ENCODE assay signal across 10 cellular contexts in the genomic region with DNA sequence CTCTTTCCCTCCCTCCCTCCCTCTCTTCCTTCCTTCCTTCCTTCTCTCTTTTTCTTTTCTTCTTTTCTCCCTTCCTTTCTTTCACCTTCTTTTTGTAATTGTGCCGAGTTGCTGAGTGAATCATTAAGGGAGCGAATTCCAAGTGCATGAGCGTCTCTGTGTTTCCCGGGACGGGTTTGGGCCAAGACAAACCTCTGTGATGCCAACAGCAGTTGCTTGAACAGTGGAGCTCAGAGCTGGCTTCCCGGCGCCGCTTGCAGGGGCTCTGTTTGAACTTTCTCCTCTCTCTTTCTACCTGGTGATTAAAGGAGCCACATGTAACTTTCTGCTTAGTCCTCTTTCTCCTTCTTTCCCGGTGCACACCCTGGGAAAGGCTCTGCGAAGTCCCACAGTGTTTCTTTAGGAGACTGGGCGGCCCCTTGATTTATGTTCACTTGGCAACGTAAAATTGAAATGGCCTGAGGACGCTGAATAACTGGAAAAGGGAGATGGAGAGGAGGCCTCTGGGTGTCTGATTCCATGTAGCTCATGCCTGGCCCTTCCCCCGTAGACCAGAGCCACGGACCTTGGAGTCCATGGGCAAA. TPM values are rescaled to one million over a fixed set of nuclear protein-coding genes. Genes with fewer than 3 reads are reported as not detected.
DNase-seq lines count a peak whose midpoint lies in the region; ATAC-seq and TF ChIP-seq lines count a peak whose summit lies in the region.
"Had no signal": no experiment of that assay in that cellular context is flagged by ENCODE, and none has a peak within 500 bp of the region (broad histone marks: within the 10 kb centered on the region; RNA-seq: fewer than 3 reads in every experiment).

No MANE protein-coding gene starts in this region.

- in situ Hi-C loops in gastrocnemius medialis (cut with MboI; ENCODE audit: low sequenced_read_pairs in 4 of 4): no loop called here

- TF ChIP-seq CTCF in adrenal gland (IDR thresholded peaks at IDR 0.05) (no peak), gastrocnemius medialis (IDR thresholded peaks at IDR 0.05 in 4 of 5, conservative IDR thresholded peaks at IDR 0.05 in 1 of 5) (no peak)

- H3K4me1 ChIP-seq in adrenal gland (replicated peaks in 1 of 2) (peaks cover 0 to 11% of the 10 kb centered on the region in 2 donors), gastrocnemius medialis (peaks cover 6 to 9% of the 10 kb centered on the region in 2 donors)

- 32 to 40% (median 38%) methylated on average over 15 of the region's 15 CpGs for WGBS in adrenal gland, 4 donors

- H3K36me3 ChIP-seq in adrenal gland (replicated peaks in 1 of 2): no peaks in the 10 kb centered on the region
- H3K36me3 ChIP-seq in gastrocnemius medialis: no peaks in the 10 kb centered on the region

- H3K4me3 ChIP-seq in adrenal gland (no peak overlapping the region), gastrocnemius medialis (no peak overlapping the region)

- H3K27ac ChIP-seq in adrenal gland (peak overlapping the region in 2 of 5 donors; percentile 34 to 42), gastrocnemius medialis (peak overlapping the region; percentile 26 to 35 (median 30))

- H3K9me3 ChIP-seq in adrenal gland (replicated peaks in 1 of 3): no peaks in the 10 kb centered on the region
- no peaks in the 10 kb centered on the region for H3K9me3 ChIP-seq in gastrocnemius medialis

- DNase-seq in GM04504 (ENCODE audit: low read depth) (peak; percentile 90), adrenal gland (peak; percentile 31 to 69 (median 58)), hepatic stellate cell (ENCODE audit: low spot score) (peak; percentile 84), gastrocnemius medialis (peak; percentile 20 to 52), NCI-H510A treated with DMSO at 0.1 percent for 48 hours (lab: John Stamatoyannopoulos, UW) (no peak), iPS-NIHi11 (ENCODE audit: low spot score) (no peak), NCI-H1092 treated with DMSO at 0.1 percent for 48 hours (lab: John Stamatoyannopoulos, UW) (no peak)
- no peak for DNase-seq in stimulated activated CD8-positive, alpha-beta memory T cell treated with anti-CD3 and anti-CD28 coated beads, Interleukin-4, amount 100 ng/mL, for 48 hours
- DNase-seq: activated T-cell treated with anti-CD3 and anti-CD28 coated beads, Interleukin-2, amount 50 U/mL, for 24 hours; NCI-H1105 had no signal

- intact Hi-C loops in adrenal gland (cut with DNase I) (no loop called here), gastrocnemius medialis (cut with DNase I; ENCODE audit: low total_unique reads) (no loop called here)

- peak; percentile 70 to 78 for ATAC-seq in gastrocnemius medialis

- TF ChIP-seq POLR2A in adrenal gland (IDR thresholded peaks at IDR 0.05) (no peak), gastrocnemius medialis (IDR thresholded peaks at IDR 0.05) (no peak)

- H3K27me3 ChIP-seq in adrenal gland (no peaks in the 10 kb centered on the region), gastrocnemius medialis (peaks cover 0 to 2% (median 0%) of the 10 kb centered on the region in 3 donors)

RNA-seq across cellular contexts. Expression of gene MAP1LC3B2, which starts 33.7 kb away (rescaled TPM):
- 1 to 10 TPM in 4 of 8 donors, under 1 TPM in 3, not detected in 1; 0.54 to 4.6 (median 2.5) TPM for total RNA-seq in adrenal gland
- polyA plus RNA-seq in adrenal gland: 1 to 10 TPM in 2 of 3 donors, under 1 TPM in 1; 0.81 to 1.7 (median 1.3) TPM
- 1 to 10 TPM in 3 of 4 donors, under 1 TPM in 1; 0.68 to 2.5 (median 1.4) TPM for total RNA-seq in gastrocnemius medialis

Comparison
In these comparisons a context has a peak if more than half of its experiments do, and no peak if none do; other contexts are left out.
1. DNase-seq: peak in GM04504 (single experiment), adrenal gland (7 of 7), hepatic stellate cell (single experiment) and gastrocnemius medialis (2 of 2); none in NCI-H510A treated with DMSO at 0.1 percent for 48 hours (single experiment), stimulated activated CD8-positive, alpha-beta memory T cell treated with anti-CD3 and anti-CD28 coated beads, Interleukin-4, amount 100 ng/mL, for 48 hours (single experiment), iPS-NIHi11 (single experiment) and NCI-H1092 treated with DMSO at 0.1 percent for 48 hours (single experiment).